In genomic region chr12:131897276-131897675, GRCh38 we compare ENCODE assay signal across 10 cellular contexts. TPM values are rescaled to one million over a fixed set of nuclear protein-coding genes. Genes with fewer than 3 reads are reported as not detected.
DNase-seq lines count a peak whose midpoint lies in the region; ATAC-seq and TF ChIP-seq lines count a peak whose summit lies in the region.
"Had no signal": no experiment of that assay in that cellular context is flagged by ENCODE, and none has a peak within 500 bp of the region (broad histone marks: within the 10 kb centered on the region; RNA-seq: fewer than 3 reads in every experiment).

No MANE protein-coding gene starts in this region.

- WGBS in body of pancreas, 2 donors: 17 to 36% methylated on average over 12 to 18 of the region's 18 CpGs
- 78 to 93% methylated on average over 18 of the region's 18 CpGs for WGBS in lung, 2 donors
- 68% methylated on average over 18 of the region's 18 CpGs for WGBS in thymus

- H3K4me3 ChIP-seq in body of pancreas (no peak overlapping the region), lung (no peak overlapping the region), thymus (ENCODE audit: low read length) (peak overlapping the region; percentile 93)
- H3K4me3 ChIP-seq: GM12878 had no signal

- TF ChIP-seq CTCF in body of pancreas (IDR thresholded peaks at IDR 0.05): no peak
- TF ChIP-seq CTCF in lung (IDR thresholded peaks at IDR 0.05; ENCODE audit: control extremely low read depth, extremely low read depth): no peak

- no peaks in the 10 kb centered on the region for H3K9me3 Mint-ChIP-seq in activated T-cell treated with anti-CD3 and anti-CD28 coated beads, Interleukin-2, amount 50 U/mL, for 24 hours

- H3K27me3 Mint-ChIP-seq in activated T-cell treated with anti-CD3 and anti-CD28 coated beads, Interleukin-2, amount 50 U/mL, for 24 hours: no peaks in the 10 kb centered on the region
- H3K27me3 Mint-ChIP-seq: activated CD8-positive, alpha-beta memory T cell treated with anti-CD3 and anti-CD28 coated beads, Interleukin-2, amount 10 ng/mL, durations not matched to agents 7 days and 5 days had no signal

- no peaks in the 10 kb centered on the region for H3K9me3 ChIP-seq in body of pancreas
- H3K9me3 ChIP-seq in lung (ENCODE audit: control insufficient read depth in 2 of 2, insufficient read depth in 1 of 2, low read length in 1 of 2): no peaks in the 10 kb centered on the region
- peaks cover 2% of the 10 kb centered on the region for H3K9me3 ChIP-seq in thymus (ENCODE audit: control insufficient read depth)

- no peaks in the 10 kb centered on the region for H3K36me3 ChIP-seq in body of pancreas (replicated peaks in 1 of 2; ENCODE audit: insufficient read depth in 1 of 2, low read depth in 2 of 2)
- H3K36me3 ChIP-seq in lung (ENCODE audit: control insufficient read depth in 2 of 2, insufficient read depth in 2 of 2, low read length in 2 of 2): peaks cover 0 to 4% of the 10 kb centered on the region in 2 donors
- H3K36me3 ChIP-seq in thymus (ENCODE audit: control insufficient read depth, insufficient read depth): peaks cover 14% of the 10 kb centered on the region

- peaks cover 64% of the 10 kb centered on the region for H3K4me1 ChIP-seq in body of pancreas
- H3K4me1 ChIP-seq in lung (ENCODE audit: control insufficient read depth in 2 of 2, insufficient read depth in 2 of 2, low read length in 2 of 2): peaks cover 8 to 28% of the 10 kb centered on the region in 2 donors
- H3K4me1 ChIP-seq in thymus (ENCODE audit: control insufficient read depth, insufficient read depth, low read length): peaks cover 24% of the 10 kb centered on the region

- DNase-seq in activated T-cell treated with anti-CD3 and anti-CD28 coated beads, Interleukin-2, amount 50 U/mL, for 24 hours: no peak
- DNase-seq in activated T-cell treated with anti-CD3 and anti-CD28 coated beads for 4 hours (no peak), body of pancreas (peak in 3 of 4 donors; percentile 35 to 47 (median 35)), lung (ENCODE audit: low spot score) (no peak)
- DNase-seq in stimulated activated CD4-positive, alpha-beta T cell treated with anti-CD3 and anti-CD28 coated beads, Interleukin-12 subunit alpha, Interleukin-12 subunit beta, amount 100 ng/mL, for 4 hours: no peak
- DNase-seq: activated CD8-positive, alpha-beta memory T cell treated with anti-CD3 and anti-CD28 coated beads, Interleukin-2, amount 10 ng/mL, durations not matched to agents 7 days and 5 days had no signal

- H3K27ac ChIP-seq in body of pancreas: peak overlapping the region; percentile 98 to 100 (median 100)
- peak overlapping the region; percentile 92 to 98 for H3K27ac ChIP-seq in lung (ENCODE audit: low read depth in 1 of 2, low read length in 1 of 2)
- H3K27ac ChIP-seq in thymus (ENCODE audit: low read depth): no peak overlapping the region

- no peaks in the 10 kb centered on the region for H3K27me3 ChIP-seq in body of pancreas
- no peaks in the 10 kb centered on the region for H3K27me3 ChIP-seq in lung (ENCODE audit: control insufficient read depth, insufficient read depth)
- no peaks in the 10 kb centered on the region for H3K27me3 ChIP-seq in thymus (ENCODE audit: control insufficient read depth, insufficient read depth)

- TF ChIP-seq POLR2A in body of pancreas (IDR thresholded peaks at IDR 0.05): no peak

- peaks cover 23% of the 10 kb centered on the region for H3K4me1 Mint-ChIP-seq in activated T-cell treated with anti-CD3 and anti-CD28 coated beads, Interleukin-2, amount 50 U/mL, for 24 hours (ENCODE audit: low read depth)

- intact Hi-C loops in body of pancreas (cut with DNase I): no loop called here

- no peak for ATAC-seq in body of pancreas
- no peak for ATAC-seq in lung (ENCODE audit: insufficient read depth, low FRiP score)
- ATAC-seq in GM21723 (IDR thresholded peaks at IDR 0.05; ENCODE audit: unreplicated experiment): no peak
- ATAC-seq in GM19452 (IDR thresholded peaks at IDR 0.05; ENCODE audit: unreplicated experiment): no peak
- ATAC-seq: activated CD8-positive, alpha-beta memory T cell treated with anti-CD3 and anti-CD28 coated beads, Interleukin-2, amount 10 ng/mL, durations not matched to agents 7 days and 5 days; GM12878 had no signal

- H3K4me3 Mint-ChIP-seq in activated T-cell treated with anti-CD3 and anti-CD28 coated beads, Interleukin-2, amount 50 U/mL, for 24 hours: peak overlapping the region; percentile 54
- H3K4me3 Mint-ChIP-seq: activated CD8-positive, alpha-beta memory T cell treated with anti-CD3 and anti-CD28 coated beads, Interleukin-2, amount 10 ng/mL, durations not matched to agents 7 days and 5 days had no signal

- H3K27ac Mint-ChIP-seq in activated T-cell treated with anti-CD3 and anti-CD28 coated beads, Interleukin-2, amount 50 U/mL, for 24 hours: peak overlapping the region; percentile 50
- H3K27ac Mint-ChIP-seq: activated CD8-positive, alpha-beta memory T cell treated with anti-CD3 and anti-CD28 coated beads, Interleukin-2, amount 10 ng/mL, durations not matched to agents 7 days and 5 days had no signal

- peaks cover 5% of the 10 kb centered on the region for H3K36me3 Mint-ChIP-seq in activated T-cell treated with anti-CD3 and anti-CD28 coated beads, Interleukin-2, amount 50 U/mL, for 24 hours (ENCODE audit: low read depth)
- H3K36me3 Mint-ChIP-seq: activated CD8-positive, alpha-beta memory T cell treated with anti-CD3 and anti-CD28 coated beads, Interleukin-2, amount 10 ng/mL, durations not matched to agents 7 days and 5 days had no signal

RNA-seq across cellular contexts. Expression of gene ULK1, which starts 2.9 kb away (rescaled TPM):
- total RNA-seq in body of pancreas (10 to 100 TPM; 29.1 to 59.3 TPM), lung (10 to 100 TPM; 25.9 to 32.8 TPM)
- polyA plus RNA-seq in lung (10 to 100 TPM; 15.4 to 19.7 TPM), thymus (39.2 TPM)

RNA-seq across cellular contexts. Expression of gene PUS1, which starts 31.8 kb away (rescaled TPM):
- total RNA-seq in body of pancreas (10 to 100 TPM; 11.2 to 33.6 TPM), lung (10 to 100 TPM in 1 of 2 donors, 1 to 10 TPM in 1; 6.8 to 30.9 TPM)
- polyA plus RNA-seq in lung (10 to 100 TPM; 28.6 to 35.6 TPM), thymus (30.0 TPM)

RNA-seq across cellular contexts. Expression of gene EP400, which starts 52.5 kb away (rescaled TPM):
- total RNA-seq in body of pancreas: 10 to 100 TPM; 20.5 to 22.4 TPM
- 10 to 100 TPM; 35.5 to 47.8 TPM for total RNA-seq in lung
- polyA plus RNA-seq in lung: 10 to 100 TPM; 11.4 to 16.0 TPM
- polyA plus RNA-seq in thymus: 28.9 TPM

Comparison
In these comparisons a context has a peak if more than half of its experiments do, and no peak if none do; other contexts are left out.
1. DNase-seq: peak in body of pancreas (3 of 4); none in activated T-cell treated with anti-CD3 and anti-CD28 coated beads, Interleukin-2, amount 50 U/mL, for 24 hours (single experiment), activated T-cell treated with anti-CD3 and anti-CD28 coated beads for 4 hours (single experiment), lung (single experiment) and stimulated activated CD4-positive, alpha-beta T cell treated with anti-CD3 and anti-CD28 coated beads, Interleukin-12 subunit alpha, Interleukin-12 subunit beta, amount 100 ng/mL, for 4 hours (single experiment).